10 cellular contexts compared by ENCODE assay signal in the genomic region with DNA sequence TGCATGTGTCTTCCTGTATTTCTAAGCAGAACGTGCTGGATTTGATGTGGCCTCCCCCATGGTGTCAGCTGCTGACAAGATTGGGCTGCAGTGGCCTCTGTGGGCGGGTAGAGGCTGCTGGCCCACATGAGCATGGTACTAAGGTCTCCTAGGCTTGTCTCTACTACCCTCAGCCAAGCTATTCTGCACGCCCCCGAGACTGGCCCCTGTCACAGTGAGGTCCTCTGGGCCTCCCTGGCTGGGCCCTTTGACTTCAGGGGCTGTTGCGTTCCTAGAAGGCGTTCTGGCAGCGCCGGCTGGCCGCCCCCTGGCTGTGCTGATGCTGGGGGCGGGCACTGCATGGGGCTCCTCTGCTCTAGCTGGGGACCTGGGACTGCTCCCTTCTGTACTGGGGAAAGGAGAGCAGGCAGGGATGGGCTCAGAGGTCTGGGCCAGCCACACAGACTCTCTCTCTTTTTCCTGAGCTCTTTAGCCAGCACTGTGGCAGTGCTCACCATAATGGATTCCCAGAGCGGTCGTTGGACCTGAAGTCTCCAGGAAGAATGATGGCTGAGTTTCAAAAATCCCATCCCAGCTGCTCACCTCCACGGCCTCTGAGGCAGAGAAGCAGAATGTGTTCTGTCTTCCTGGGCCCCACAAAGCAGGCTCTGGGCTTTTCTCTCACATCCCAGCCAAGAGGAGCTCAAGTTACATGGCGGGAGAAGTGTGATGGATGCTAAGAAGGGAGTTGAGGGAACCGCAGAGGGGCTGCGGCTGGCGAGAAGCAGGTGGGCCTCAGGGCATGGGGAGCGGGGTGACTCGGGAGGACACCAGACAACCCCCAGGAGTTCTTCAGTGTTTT. TPM values are rescaled to one million over a fixed set of nuclear protein-coding genes. Genes with fewer than 3 reads are reported as not detected.
A peak's percentile ranks its signal among the peaks of the same experiment; 100 is the strongest.
DNase-seq lines count a peak whose midpoint lies in the region; ATAC-seq and TF ChIP-seq lines count a peak whose summit lies in the region.
"Had no signal": no experiment of that assay in that cellular context is flagged by ENCODE, and none has a peak within 500 bp of the region (broad histone marks: within the 10 kb centered on the region; RNA-seq: fewer than 3 reads in every experiment).

No MANE protein-coding gene starts in this region.

- H3K18ac ChIP-seq in IMR-90 (ENCODE audit: low read depth, low read length) (no peak overlapping the region), neuronal stem cell (ENCODE audit: low read length) (peak overlapping the region; percentile 82)

- BruUV-seq in IMR-90 (replicated peaks; lab: Mats Ljungman, UMichigan), result no TSS peak

- peak overlapping the region in 1 of 2 experiments; percentile 13; a peak in 1 of 4 replicates for H4K8ac ChIP-seq in IMR-90 (ENCODE audit: low read depth in 2 of 2, low read length in 2 of 2)
- no peak overlapping the region for H4K8ac ChIP-seq in neuronal stem cell (ENCODE audit: low read depth, low read length)

- H3K9ac ChIP-seq in IMR-90 (ENCODE audit: low read depth, low read length), result no peak overlapping the region
- peak overlapping the region; percentile 0 for H3K9ac ChIP-seq in neuronal stem cell (ENCODE audit: low read depth, low read length, poor library complexity)

- H2BK5ac ChIP-seq in IMR-90 (ENCODE audit: low read depth, low read length, poor library complexity, severe bottlenecking) (no peak overlapping the region), neuronal stem cell (ENCODE audit: low read length) (no peak overlapping the region)

- H3K27ac Mint-ChIP-seq in CD4-positive, alpha-beta T cell, result peak overlapping the region; percentile 80
- H3K27ac Mint-ChIP-seq in brain, result peak overlapping the region; percentile 63 to 93 (median 84)

- no peak overlapping the region for H2BK20ac ChIP-seq in IMR-90 (ENCODE audit: low read depth, low read length)

- H3K4me1 ChIP-seq in IMR-90 (ENCODE audit: control insufficient read depth, insufficient read depth, low read length) (peaks cover 26% of the 10 kb centered on the region), neuronal stem cell (ENCODE audit: control insufficient read depth in 2 of 2, insufficient read depth in 1 of 2, low read depth in 1 of 2, low read length in 2 of 2) (peaks cover 18% of the 10 kb centered on the region in 2 donors), transverse colon (peaks cover 2 to 27% (median 22%) of the 10 kb centered on the region in 4 donors)

- CTCF ChIA-PET in CD4-positive, alpha-beta T cell (lab: Charles Lee), result interaction anchor here (0.7 kb wide), 1 partner anchor 25 kb away, joined by 3 read pairs; no protein-coding TSS in a partner anchor
- CTCF ChIA-PET in IMR-90 (lab: Yijun Ruan, JAX), result no interaction called here

- no peak overlapping the region for H2AFZ ChIP-seq in IMR-90 (replicated peaks; ENCODE audit: low read length, poor library complexity)
- no peak overlapping the region for H2AFZ ChIP-seq in neuronal stem cell (ENCODE audit: low read length)

- POLR2A ChIA-PET in CD4-positive, alpha-beta T cell (lab: Charles Lee), result no interaction called here
- POLR2A ChIA-PET in IMR-90 (lab: Charles Lee; ENCODE audit: unreplicated experiment), result interaction anchor here (0.6 kb wide), 1 partner anchor 79 kb away, joined by 5 read pairs; no protein-coding TSS in a partner anchor

- dilution Hi-C loops in IMR-90 (cut with HindIII; ENCODE audit: low sequenced_read_pairs, unreplicated experiment), result no loop called here

- H3K27ac ChIP-seq in CD4-positive, alpha-beta T cell (ENCODE audit: low read depth, low read length), result no peak overlapping the region
- H3K27ac ChIP-seq in IMR-90 (ENCODE audit: insufficient read depth, low read length) (0 out of 2 replicates have a peak overlapping the region, but pooled peaks have one; percentile 20), neuronal stem cell (replicated peaks; ENCODE audit: low read length) (peak overlapping the region; percentile 68), transverse colon (no peak overlapping the region)

- H3K27me3 ChIP-seq in CD4-positive, alpha-beta T cell (ENCODE audit: control insufficient read depth, insufficient read depth, low read length), result no peaks in the 10 kb centered on the region
- H3K27me3 ChIP-seq in IMR-90 (ENCODE audit: control insufficient read depth, insufficient read depth, low read length), result no peaks in the 10 kb centered on the region
- no peaks in the 10 kb centered on the region for H3K27me3 ChIP-seq in neuronal stem cell (ENCODE audit: control insufficient read depth in 3 of 3, insufficient read depth in 3 of 3, low read depth in 1 of 3, low read length in 3 of 3)
- H3K27me3 ChIP-seq in transverse colon, result no peaks in the 10 kb centered on the region

- TF ChIP-seq POLR2A in IMR-90 (IDR thresholded peaks at IDR 0.05; ENCODE audit: low read depth, low read length) (no peak), transverse colon (IDR thresholded peaks at IDR 0.05) (no peak)

- WGBS in IMR-90 (ENCODE audit: extremely low coverage in 2 of 2, insufficient read length in 1 of 2), 2 experiments, result 55% methylated on average over 6 of the region's 19 CpGs; no CpG with 5 or more reads in 1 of the 2 experiments
- no CpG with 5 or more reads among the region's 19 CpGs for WGBS in neuronal stem cell (ENCODE audit: extremely low coverage in 2 of 2, insufficient read length in 2 of 2, insufficient replicate concordance in 1 of 2), 2 donors
- WGBS in transverse colon (ENCODE audit: low coverage in 1 of 2), 2 donors, result 86% methylated on average over 19 of the region's 19 CpGs; no CpG with 5 or more reads in 1 of the 2 donors

- peaks cover 20% of the 10 kb centered on the region for H4K20me1 ChIP-seq in IMR-90 (ENCODE audit: insufficient read depth, low read length)

- no peak overlapping the region for H3K4me3 Mint-ChIP-seq in CD4-positive, alpha-beta T cell
- peak overlapping the region in 3 of 5 experiments; percentile 13 to 49 (median 42) for H3K4me3 Mint-ChIP-seq in brain

- intact Hi-C loops in CD4-positive, alpha-beta T cell (cut with DNase I, micrococcal nuclease), result loop anchor here in 1 of 2 experiments (5.0 kb wide), 1 partner anchor 36 kb away; no protein-coding TSS in a partner anchor
- intact Hi-C loops in IMR-90 (cut with micrococcal nuclease), result no loop called here
- intact Hi-C loops in transverse colon (cut with DNase I; ENCODE audit: low total_unique reads), result no loop called here

- H2BK120ac ChIP-seq in IMR-90 (ENCODE audit: low read depth, low read length) (no peak overlapping the region), neuronal stem cell (ENCODE audit: low read depth, low read length) (no peak overlapping the region)

- peak; percentile 32 for ATAC-seq in CD4-positive, alpha-beta T cell (ENCODE audit: poor library complexity)
- ATAC-seq in IMR-90 (ENCODE audit: low read depth) (0 out of 2 replicates have a peak, but pooled peaks have one; percentile 22), HG03159 (IDR thresholded peaks at IDR 0.05; ENCODE audit: unreplicated experiment) (no peak)

- H2BK15ac ChIP-seq in IMR-90 (ENCODE audit: low read depth, low read length), result no peak overlapping the region
- no peak overlapping the region for H2BK15ac ChIP-seq in neuronal stem cell (ENCODE audit: low read length)

- H2BK12ac ChIP-seq in neuronal stem cell (ENCODE audit: low read length), result no peak overlapping the region

- no peak overlapping the region for H3K4me3 ChIP-seq in IMR-90 (ENCODE audit: insufficient read depth, low read depth, low read length)
- H3K4me3 ChIP-seq in neuronal stem cell (ENCODE audit: low read length in 2 of 2), result no peak overlapping the region
- no peak overlapping the region for H3K4me3 ChIP-seq in transverse colon

- TF ChIP-seq EP300 in transverse colon (IDR thresholded peaks at IDR 0.05; ENCODE audit: low read depth), result no peak

- H3K4me2 ChIP-seq in IMR-90 (ENCODE audit: low read depth, low read length) (no peak overlapping the region), neuronal stem cell (ENCODE audit: insufficient read depth, low read length, poor library complexity, severe bottlenecking) (no peak overlapping the region)

- H2AK5ac ChIP-seq in IMR-90 (ENCODE audit: low read depth, low read length) (peak overlapping the region; percentile 31; the same call in 1 of the 2 replicates), neuronal stem cell (ENCODE audit: low read depth, low read length) (no peak overlapping the region)

- H4K91ac ChIP-seq in IMR-90 (ENCODE audit: insufficient read depth, low read depth, low read length) (no peak overlapping the region), neuronal stem cell (ENCODE audit: low read depth, low read length, poor library complexity) (no peak overlapping the region)

- peaks cover 18 to 88% of the 10 kb centered on the region in 2 experiments for H3K79me1 ChIP-seq in IMR-90 (ENCODE audit: low read depth in 1 of 2, low read length in 2 of 2)
- H3K79me1 ChIP-seq in neuronal stem cell (ENCODE audit: low read depth, low read length), result peaks cover 25% of the 10 kb centered on the region

- H3K4me1 Mint-ChIP-seq in CD4-positive, alpha-beta T cell (ENCODE audit: low read depth), result peaks cover 62% of the 10 kb centered on the region
- H3K4me1 Mint-ChIP-seq in brain, result peaks cover 53% of the 10 kb centered on the region

- peaks cover 16% of the 10 kb centered on the region for H3K9me1 ChIP-seq in IMR-90 (ENCODE audit: insufficient read depth, low read length)

- no peak for TF ChIP-seq RAD21 in IMR-90 (IDR thresholded peaks at IDR 0.05; ENCODE audit: low read length)

- H3K36me3 Mint-ChIP-seq in CD4-positive, alpha-beta T cell (ENCODE audit: low read depth), result peaks cover 38% of the 10 kb centered on the region
- peaks cover 4% of the 10 kb centered on the region for H3K36me3 Mint-ChIP-seq in brain

- H3K14ac ChIP-seq in IMR-90 (replicated peaks; ENCODE audit: low read depth, low read length) (no peak overlapping the region), neuronal stem cell (ENCODE audit: low read length) (no peak overlapping the region)

- H3K27me3 Mint-ChIP-seq in CD4-positive, alpha-beta T cell, result no peaks in the 10 kb centered on the region
- no peaks in the 10 kb centered on the region for H3K27me3 Mint-ChIP-seq in brain

- H3K9me3 ChIP-seq in CD4-positive, alpha-beta T cell (ENCODE audit: control insufficient read depth, low read length), result no peaks in the 10 kb centered on the region
- no peaks in the 10 kb centered on the region for H3K9me3 ChIP-seq in IMR-90 (ENCODE audit: control insufficient read depth, insufficient read depth, low read length)
- H3K9me3 ChIP-seq in neuronal stem cell (replicated peaks in 1 of 2; ENCODE audit: control insufficient read depth in 2 of 2, insufficient read depth in 1 of 2, low read depth in 1 of 2, low read length in 2 of 2), result no peaks in the 10 kb centered on the region
- H3K9me3 ChIP-seq in transverse colon, result no peaks in the 10 kb centered on the region

- H3K23ac ChIP-seq in IMR-90 (ENCODE audit: low read depth, low read length), result no peak overlapping the region
- H3K23ac ChIP-seq in neuronal stem cell (ENCODE audit: low read depth, low read length, poor library complexity), result no peak overlapping the region

- peaks cover 4% of the 10 kb centered on the region; the same call in 1 of the 2 replicates for H3K36me3 ChIP-seq in IMR-90 (ENCODE audit: control insufficient read depth, insufficient read depth, low read length)
- peaks cover 15 to 73% of the 10 kb centered on the region in 2 donors for H3K36me3 ChIP-seq in neuronal stem cell (replicated peaks in 1 of 2; ENCODE audit: control insufficient read depth in 2 of 2, insufficient read depth in 2 of 2, low read length in 2 of 2)
- H3K36me3 ChIP-seq in transverse colon, result no peaks in the 10 kb centered on the region

- TF ChIP-seq CTCF in CD4-positive, alpha-beta T cell (IDR thresholded peaks at IDR 0.05), result no peak
- TF ChIP-seq CTCF in IMR-90 (conservative IDR thresholded peaks at IDR 0.05; ENCODE audit: low read depth, low read length) (no peak), brain (conservative IDR thresholded peaks at IDR 0.05) (no peak), transverse colon (IDR thresholded peaks at IDR 0.05) (no peak)

- in situ Hi-C loops in IMR-90 (cut with MboI; ENCODE audit: low sequenced_read_pairs), result no loop called here
- in situ Hi-C loops in transverse colon (cut with MboI; ENCODE audit: low pct_ligation_motif_present in 1 of 4, low pct_unique_long_range_greater_than_20kb in 1 of 4, low sequenced_read_pairs in 3 of 4), result loop anchor here in 3 of 4 donors (25.0 kb wide), 2 partner anchors 121 to 296 kb away; a partner anchor contains a TSS

- no peak overlapping the region for H4K5ac ChIP-seq in IMR-90 (ENCODE audit: low read depth, low read length)

- no peak overlapping the region for H3K56ac ChIP-seq in IMR-90 (ENCODE audit: extremely low read depth, insufficient read depth, low read length)

- H3K4ac ChIP-seq in IMR-90 (ENCODE audit: low read depth, low read length) (no peak overlapping the region), neuronal stem cell (ENCODE audit: low read length) (no peak overlapping the region)

- no peaks in the 10 kb centered on the region for H3K9me3 Mint-ChIP-seq in CD4-positive, alpha-beta T cell
- no peaks in the 10 kb centered on the region for H3K9me3 Mint-ChIP-seq in brain

- no peak overlapping the region for H2AK9ac ChIP-seq in IMR-90 (replicated peaks; ENCODE audit: low read depth, low read length, poor library complexity)

- DNase-seq in CD4-positive, alpha-beta T cell, result no peak
- DNase-seq in IMR-90 (peak; percentile 61), neuronal stem cell (ENCODE audit: low spot score) (no peak), NCI-H146 (lab: John Stamatoyannopoulos, UW) (no peak), transverse colon (no peak)
- DNase-seq: dermis blood vessel endothelial cell; NCI-H526 treated with DMSO at 0.1 percent for 48 hours; stimulated activated CD4-positive, alpha-beta T cell treated with anti-CD3 and anti-CD28 coated beads, Interleukin-4, amount 100 ng/mL, for 4 hours had no signal

RNA-seq across cellular contexts. Expression of a gene that starts 32.3 kb away (rescaled TPM):
- total RNA-seq in CD4-positive, alpha-beta T cell, result 1 to 10 TPM; 3.4 to 5.5 TPM
- 0.56 and 1.3 TPM in 2 replicates for total RNA-seq in IMR-90 (2012; rRNA removed)
- polyA plus RNA-seq in IMR-90 (2012; rRNA removed), result 2.0 and 2.2 TPM in 2 replicates
- 1.7 and 2.5 TPM in 2 replicates for polyA plus RNA-seq in IMR-90 (2012; cell fraction: cytosol; rRNA removed)
- polyA plus RNA-seq in IMR-90 (2012; cell fraction: nucleus; rRNA removed; ENCODE audit: low replicate concordance), result 0.96 and 4.6 TPM in 2 replicates
- polyA plus RNA-seq in brain (ENCODE audit: insufficient read depth, low read depth, low replicate concordance), result 2.7 TPM
- 2.3 TPM for polyA plus RNA-seq in neuronal stem cell (2013, experiment 1 of 2)
- 2.2 TPM for polyA plus RNA-seq in neuronal stem cell (2013, experiment 2 of 2)
- total RNA-seq in transverse colon, result 10 to 100 TPM in 2 of 4 donors, 1 to 10 TPM in 2; 2.6 to 10.5 (median 6.8) TPM

RNA-seq across cellular contexts. Expression of a gene that starts 33.0 kb away (rescaled TPM):
- 100 to 1,000 TPM; 145 to 156 TPM for total RNA-seq in CD4-positive, alpha-beta T cell
- total RNA-seq in IMR-90 (2012; rRNA removed), result 30.6 and 33.6 TPM in 2 replicates
- polyA plus RNA-seq in IMR-90 (2012; rRNA removed), result 667 and 912 TPM in 2 replicates
- 91.5 and 373 TPM in 2 replicates for polyA plus RNA-seq in IMR-90 (2012; cell fraction: cytosol; rRNA removed)
- polyA plus RNA-seq in IMR-90 (2012; cell fraction: nucleus; rRNA removed; ENCODE audit: low replicate concordance), result 118 and 386 TPM in 2 replicates
- polyA plus RNA-seq in brain (ENCODE audit: insufficient read depth, low read depth, low replicate concordance), result 379 TPM
- polyA plus RNA-seq in neuronal stem cell (2013, experiment 1 of 2), result 218 TPM
- 213 TPM for polyA plus RNA-seq in neuronal stem cell (2013, experiment 2 of 2)
- 100 to 1,000 TPM in 1 of 4 donors, 10 to 100 TPM in 3; 21.1 to 100 (median 76.0) TPM for total RNA-seq in transverse colon

RNA-seq across cellular contexts. Expression of a gene that starts 45.7 kb away (rescaled TPM):
- total RNA-seq in CD4-positive, alpha-beta T cell, result 1 to 10 TPM; 3.7 to 4.4 TPM
- 0.56 and 0.72 TPM in 2 replicates for total RNA-seq in IMR-90 (2012; rRNA removed)
- 4.0 and 4.8 TPM in 2 replicates for polyA plus RNA-seq in IMR-90 (2012; rRNA removed)
- 2.3 and 3.9 TPM in 2 replicates for polyA plus RNA-seq in IMR-90 (2012; cell fraction: cytosol; rRNA removed)
- 30.3 and 57.8 TPM in 2 replicates for polyA plus RNA-seq in IMR-90 (2012; cell fraction: nucleus; rRNA removed; ENCODE audit: low replicate concordance)
- 18.9 TPM for polyA plus RNA-seq in brain (ENCODE audit: insufficient read depth, low read depth, low replicate concordance)
- 10.9 TPM for polyA plus RNA-seq in neuronal stem cell (2013, experiment 1 of 2)
- 9.9 TPM for polyA plus RNA-seq in neuronal stem cell (2013, experiment 2 of 2)
- 1 to 10 TPM; 3.5 to 6.0 (median 4.0) TPM for total RNA-seq in transverse colon

RNA-seq across cellular contexts. Expression of a gene that starts 55.1 kb away (rescaled TPM):
- total RNA-seq in CD4-positive, alpha-beta T cell, result 1 to 10 TPM; 1.1 to 1.7 TPM
- 0.18 and 0.28 TPM in 2 replicates for total RNA-seq in IMR-90 (2012; rRNA removed)
- 0.87 and 0.96 TPM in 2 replicates for polyA plus RNA-seq in IMR-90 (2012; rRNA removed)
- polyA plus RNA-seq in IMR-90 (2012; cell fraction: cytosol; rRNA removed), result 0.65 and 1.2 TPM in 2 replicates
- 0.96 and 2.9 TPM in 2 replicates for polyA plus RNA-seq in IMR-90 (2012; cell fraction: nucleus; rRNA removed; ENCODE audit: low replicate concordance)
- polyA plus RNA-seq in brain (ENCODE audit: insufficient read depth, low read depth, low replicate concordance), result 6.1 TPM
- polyA plus RNA-seq in neuronal stem cell (2013, experiment 1 of 2), result 2.0 TPM
- 2.1 TPM for polyA plus RNA-seq in neuronal stem cell (2013, experiment 2 of 2)
- under 1 TPM in 1 of 4 donors, not detected in 3; 0.48 TPM for total RNA-seq in transverse colon

Comparison
In these comparisons a context has a peak if more than half of its experiments do, and no peak if none do; other contexts are left out.
1. H3K27ac ChIP-seq: peak in IMR-90 (single experiment) and neuronal stem cell (single experiment); none in CD4-positive, alpha-beta T cell (single experiment) and transverse colon (0 of 4).